In genomic region chr11:67442504-67443398, GRCh38 we compare ENCODE assay signal across 8 cellular contexts. TPM values are rescaled to one million over a fixed set of nuclear protein-coding genes. Genes with fewer than 3 reads are reported as not detected.
A peak's percentile ranks its signal among the peaks of the same experiment; 100 is the strongest.
DNase-seq lines count a peak whose midpoint lies in the region; ATAC-seq and TF ChIP-seq lines count a peak whose summit lies in the region.

No MANE protein-coding gene starts in this region.

- peak overlapping the region; percentile 97 for H3K4me2 ChIP-seq in GM23338

- no peaks in the 10 kb centered on the region for H4K20me1 ChIP-seq in GM23338 (replicated peaks; ENCODE audit: insufficient read depth)

- H3K27ac Mint-ChIP-seq in GM23338 (peak overlapping the region; percentile 77), activated B cell treated with CpG ODN at 0.5 μM for 24 hours (peak overlapping the region; percentile 89)
- peak overlapping the region; percentile 80 for H3K27ac Mint-ChIP-seq in stimulated activated effector memory CD8-positive, alpha-beta T cell treated with anti-CD3 and anti-CD28 coated beads, Interleukin-12 subunit alpha, Interleukin-12 subunit beta, amount 100 ng/mL, for 72 hours

- H3K4me1 ChIP-seq in GM23338 (ENCODE audit: insufficient read depth): peaks cover 8% of the 10 kb centered on the region; the same call in 1 of the 2 replicates

- H3K4me1 Mint-ChIP-seq in GM23338 (peaks cover 15% of the 10 kb centered on the region), activated B cell treated with CpG ODN at 0.5 μM for 24 hours (peaks cover 90% of the 10 kb centered on the region)
- H3K4me1 Mint-ChIP-seq in stimulated activated effector memory CD8-positive, alpha-beta T cell treated with anti-CD3 and anti-CD28 coated beads, Interleukin-12 subunit alpha, Interleukin-12 subunit beta, amount 100 ng/mL, for 72 hours: peaks cover 83% of the 10 kb centered on the region

- H3F3A ChIP-seq in GM23338 (replicated peaks; ENCODE audit: low read depth): 0 out of 2 replicates have a peak, but pooled peaks cover 16% of the 10 kb centered on the region

- CTCF ChIA-PET in activated B cell treated with CpG ODN at 0.5 μM for 24 hours (lab: Charles Lee): interaction anchor here (1.4 to 1.8 kb wide), 2 partner anchors 16 to 26 kb away, joined by 3 to 6 read pairs; partner anchors contain the start of gene TMEM134

- POLR2A ChIA-PET in activated B cell treated with CpG ODN at 0.5 μM for 24 hours (lab: Charles Lee): interaction anchor here (0.6 to 33.4 kb wide), 14 partner anchors 4 to 208 kb away, joined by 3 to 1417 read pairs (median 4); partner anchors contain the start of genes ACY3, AIP, CABP4 and CORO1B

- ATAC-seq in GM23338 (peak; percentile 22), activated B cell treated with CpG ODN at 0.5 μM for 24 hours (ENCODE audit: low read depth) (no peak), GM18520 (IDR thresholded peaks at IDR 0.05; ENCODE audit: unreplicated experiment) (no peak)
- no peak for ATAC-seq in stimulated activated effector memory CD8-positive, alpha-beta T cell treated with anti-CD3 and anti-CD28 coated beads, Interleukin-12 subunit alpha, Interleukin-12 subunit beta, amount 100 ng/mL, for 72 hours

- H3K36me3 ChIP-seq in GM23338 (ENCODE audit: insufficient read depth): 0 out of 2 replicates have a peak, but pooled peaks cover 3% of the 10 kb centered on the region

- DNase-seq in GM23338 (ENCODE audit: low spot score): no peak
- DNase-seq in activated B cell treated with CpG ODN at 0.5 μM for 24 hours: peak; percentile 30
- peak; percentile 37 for DNase-seq in hepatic stellate cell (ENCODE audit: low spot score)
- DNase-seq in stimulated activated effector memory CD8-positive, alpha-beta T cell treated with anti-CD3 and anti-CD28 coated beads, Interleukin-12 subunit alpha, Interleukin-12 subunit beta, amount 100 ng/mL, for 72 hours (ENCODE audit: low spot score in 2 of 2): no peak
- no peak for DNase-seq in stimulated activated CD4-positive, alpha-beta T cell treated with anti-CD3 and anti-CD28 coated beads, Interleukin-4, amount 100 ng/mL, for 1 hour
- no peak for DNase-seq in ACHN
- no peak for DNase-seq in NCI-H146 (lab: John Stamatoyannopoulos, UW)

- no peaks in the 10 kb centered on the region for H3K9me2 ChIP-seq in GM23338 (ENCODE audit: insufficient read depth)

- no peaks in the 10 kb centered on the region for H3K79me2 ChIP-seq in GM23338 (replicated peaks; ENCODE audit: insufficient read depth)

- H3K36me3 Mint-ChIP-seq in GM23338 (ENCODE audit: low read depth): peaks cover 24% of the 10 kb centered on the region
- peaks cover 6% of the 10 kb centered on the region for H3K36me3 Mint-ChIP-seq in activated B cell treated with CpG ODN at 0.5 μM for 24 hours (ENCODE audit: low read depth)
- H3K36me3 Mint-ChIP-seq in stimulated activated effector memory CD8-positive, alpha-beta T cell treated with anti-CD3 and anti-CD28 coated beads, Interleukin-12 subunit alpha, Interleukin-12 subunit beta, amount 100 ng/mL, for 72 hours: peaks cover 60% of the 10 kb centered on the region

- H3K9me3 Mint-ChIP-seq in GM23338 (no peaks in the 10 kb centered on the region), activated B cell treated with CpG ODN at 0.5 μM for 24 hours (no peaks in the 10 kb centered on the region)
- no peaks in the 10 kb centered on the region for H3K9me3 Mint-ChIP-seq in stimulated activated effector memory CD8-positive, alpha-beta T cell treated with anti-CD3 and anti-CD28 coated beads, Interleukin-12 subunit alpha, Interleukin-12 subunit beta, amount 100 ng/mL, for 72 hours

- intact Hi-C loops in activated B cell treated with CpG ODN at 0.5 μM for 24 hours (cut with micrococcal nuclease): loop anchor here (1.0 to 2.0 kb wide), 2 partner anchors 14 to 18 kb away; partner anchors contain the start of gene RPS6KB2

- no peak overlapping the region for H2AFZ ChIP-seq in GM23338

- in situ Hi-C loops in ACHN (cut with HindIII; ENCODE audit: low pct_ligation_motif_present, low pct_unique_long_range_greater_than_20kb, low sequenced_read_pairs): no loop called here

- H3K4me3 Mint-ChIP-seq in GM23338: peak overlapping the region; percentile 88
- H3K4me3 Mint-ChIP-seq in activated B cell treated with CpG ODN at 0.5 μM for 24 hours: peak overlapping the region; percentile 77
- peak overlapping the region; percentile 95 for H3K4me3 Mint-ChIP-seq in stimulated activated effector memory CD8-positive, alpha-beta T cell treated with anti-CD3 and anti-CD28 coated beads, Interleukin-12 subunit alpha, Interleukin-12 subunit beta, amount 100 ng/mL, for 72 hours

- H3K4me3 ChIP-seq in GM23338: peak overlapping the region; percentile 93

- H3K27ac ChIP-seq in GM23338 (ENCODE audit: low read depth): peak overlapping the region; percentile 94; the same call in 1 of the 2 replicates

- no peaks in the 10 kb centered on the region for H3K27me3 ChIP-seq in GM23338 (ENCODE audit: insufficient read depth)

- TF ChIP-seq CTCF in GM23338 (conservative IDR thresholded peaks at IDR 0.05; ENCODE audit: low read depth in 2 of 2): no peak
- no peak for TF ChIP-seq CTCF in activated B cell treated with CpG ODN at 0.5 μM for 24 hours (IDR thresholded peaks at IDR 0.05)

- H3K27me3 Mint-ChIP-seq in GM23338 (ENCODE audit: insufficient read depth, low read depth, poor library complexity) (peaks cover 21% of the 10 kb centered on the region), activated B cell treated with CpG ODN at 0.5 μM for 24 hours (no peaks in the 10 kb centered on the region)

TF ChIP-seq in GM23338, 12 proteins besides CTCF, POLR2A, EP300 and RAD21:
- 0 out of 2 replicates have a peak, but pooled peaks have one; percentile 4 for TF ChIP-seq POLR2AphosphoS5 (IDR thresholded peaks at IDR 0.05; ENCODE audit: low read depth)
- no peak for TF ChIP-seq ETS1 (IDR thresholded peaks at IDR 0.05)

RNA-seq across cellular contexts. Expression of gene CORO1B, which starts 0.5 kb away (rescaled TPM):
- total RNA-seq in GM23338 (2014; rRNA removed; shearing (Covaris generic)): 77.5 and 91.1 TPM in 2 replicates
- polyA plus RNA-seq in GM23338 (2016; fragmentation: Nextera tagmentation; extraction: Ambion mirVana): 61.5 and 69.5 TPM in 2 replicates
- total RNA-seq in activated B cell treated with CpG ODN at 0.5 μM for 24 hours: 34.0 and 39.7 TPM in 2 replicates

RNA-seq across cellular contexts. Expression of gene PTPRCAP, which starts 5.3 kb away (rescaled TPM):
- 0.85 and 3.5 TPM in 2 replicates for total RNA-seq in GM23338 (2014; rRNA removed; shearing (Covaris generic))
- 2.7 and 3.3 TPM in 2 replicates for polyA plus RNA-seq in GM23338 (2016; fragmentation: Nextera tagmentation; extraction: Ambion mirVana)
- total RNA-seq in activated B cell treated with CpG ODN at 0.5 μM for 24 hours: 328 and 347 TPM in 2 replicates

RNA-seq across cellular contexts. Expression of gene GPR152, which starts 9.8 kb away (rescaled TPM):
- total RNA-seq in GM23338 (2014; rRNA removed; shearing (Covaris generic)): not detected in 2 replicates
- not detected in 2 replicates for polyA plus RNA-seq in GM23338 (2016; fragmentation: Nextera tagmentation; extraction: Ambion mirVana)
- total RNA-seq in activated B cell treated with CpG ODN at 0.5 μM for 24 hours: not detected in 2 replicates

RNA-seq across cellular contexts. Expression of gene CABP4, which starts 12.4 kb away (rescaled TPM):
- total RNA-seq in GM23338 (2014; rRNA removed; shearing (Covaris generic)): 0.28 TPM in 1 of 2 replicates, not detected in the other
- not detected in 2 replicates for polyA plus RNA-seq in GM23338 (2016; fragmentation: Nextera tagmentation; extraction: Ambion mirVana)
- 2.1 and 3.0 TPM in 2 replicates for total RNA-seq in activated B cell treated with CpG ODN at 0.5 μM for 24 hours

RNA-seq across cellular contexts. Expression of gene RPS6KB2, which starts 14.5 kb away (rescaled TPM):
- 41.3 and 48.2 TPM in 2 replicates for total RNA-seq in GM23338 (2014; rRNA removed; shearing (Covaris generic))
- 27.7 and 29.5 TPM in 2 replicates for polyA plus RNA-seq in GM23338 (2016; fragmentation: Nextera tagmentation; extraction: Ambion mirVana)
- total RNA-seq in activated B cell treated with CpG ODN at 0.5 μM for 24 hours: 66.9 and 74.5 TPM in 2 replicates

Comparison
In these comparisons a context has a peak if more than half of its experiments do, and no peak if none do; other contexts are left out.
1. DNase-seq: peak in activated B cell treated with CpG ODN at 0.5 μM for 24 hours (single experiment) and hepatic stellate cell (single experiment); none in GM23338 (single experiment), stimulated activated effector memory CD8-positive, alpha-beta T cell treated with anti-CD3 and anti-CD28 coated beads, Interleukin-12 subunit alpha, Interleukin-12 subunit beta, amount 100 ng/mL, for 72 hours (0 of 2), stimulated activated CD4-positive, alpha-beta T cell treated with anti-CD3 and anti-CD28 coated beads, Interleukin-4, amount 100 ng/mL, for 1 hour (single experiment), ACHN (single experiment) and NCI-H146 (single experiment).
2. RNA of gene PTPRCAP, which starts 5.3 kb away (total RNA-seq): 328 to 347 TPM in activated B cell treated with CpG ODN at 0.5 μM for 24 hours; 0.85 to 3.5 TPM in GM23338; every median in the first group is over 10 times any median in the second.
3. Peak in every context shown above with its lines, with median percentiles within 50 percentile points of each other: H3K27ac Mint-ChIP-seq and H3K4me3 Mint-ChIP-seq.